32 cellular contexts compared by ENCODE assay signal in genomic region chr19:35042954-35043604, GRCh38. TPM values are rescaled to one million over a fixed set of nuclear protein-coding genes. Genes with fewer than 3 reads are reported as not detected.
A peak's percentile ranks its signal among the peaks of the same experiment; 100 is the strongest.
DNase-seq lines count a peak whose midpoint lies in the region; ATAC-seq and TF ChIP-seq lines count a peak whose summit lies in the region.
"Had no signal": no experiment of that assay in that cellular context is flagged by ENCODE, and none has a peak within 500 bp of the region (broad histone marks: within the 10 kb centered on the region; RNA-seq: fewer than 3 reads in every experiment).

No MANE protein-coding gene starts in this region.

- peak overlapping the region; percentile 34 for H3K4me3 Mint-ChIP-seq in stimulated activated effector memory CD8-positive, alpha-beta T cell treated with anti-CD3 and anti-CD28 coated beads, Interleukin-12 subunit alpha, Interleukin-12 subunit beta, amount 100 ng/mL, for 72 hours
- H3K4me3 Mint-ChIP-seq: CD14-positive monocyte had no signal

- DNase-seq in Right ventricle myocardium superior (peak; percentile 33), cardiac septum (ENCODE audit: low spot score) (no peak), dorsolateral prefrontal cortex (no peak), mesenchymal stem cell (no peak), GM13976 (ENCODE audit: low spot score) (no peak)
- DNase-seq in stimulated activated effector memory CD8-positive, alpha-beta T cell treated with anti-CD3 and anti-CD28 coated beads, Interleukin-12 subunit alpha, Interleukin-12 subunit beta, amount 100 ng/mL, for 72 hours (ENCODE audit: low spot score in 2 of 2): no peak
- DNase-seq: activated CD4-positive, alpha-beta T cell treated with anti-CD3 and anti-CD28 coated beads, Interleukin-2, amount 50 U/mL, for 4 hours; activated CD8-positive, alpha-beta memory T cell treated with anti-CD3 and anti-CD28 coated beads, Interleukin-2, amount 50 U/mL, for 4 hours; effector memory CD8-positive, alpha-beta T cell; HCEC 1CT; IMR-90; mammary epithelial cell; NCI-H1092; NCI-H187 treated with DMSO at 0.1 percent for 48 hours; NCI-H526 treated with DMSO at 0.1 percent for 48 hours; occipital lobe; retina; stimulated activated CD4-positive, alpha-beta T cell treated with anti-CD3 and anti-CD28 coated beads, Interleukin-12 subunit alpha, Interleukin-12 subunit beta, amount 100 ng/mL, for 4 hours; stimulated activated CD4-positive, alpha-beta T cell treated with anti-CD3 and anti-CD28 coated beads, Interleukin-4, amount 100 ng/mL, for 24 hours; stimulated activated naive CD4-positive, alpha-beta T cell; T-helper 2 cell had no signal

- ATAC-seq in Right ventricle myocardium superior (ENCODE audit: poor library complexity) (no peak), HG03039 (IDR thresholded peaks at IDR 0.05; ENCODE audit: unreplicated experiment) (no peak), GM19324 (IDR thresholded peaks at IDR 0.05; ENCODE audit: low FRiP score, unreplicated experiment) (no peak)
- no peak for ATAC-seq in stimulated activated effector memory CD8-positive, alpha-beta T cell treated with anti-CD3 and anti-CD28 coated beads, Interleukin-12 subunit alpha, Interleukin-12 subunit beta, amount 100 ng/mL, for 72 hours
- ATAC-seq: effector memory CD8-positive, alpha-beta T cell had no signal

- H3K4me3 ChIP-seq in dorsolateral prefrontal cortex (no peak overlapping the region), mesenchymal stem cell (ENCODE audit: insufficient read depth in 1 of 2, low read depth in 1 of 2, low read length in 2 of 2) (no peak overlapping the region)
- H3K4me3 ChIP-seq: SK-N-MC, thoracic aorta, vagina had no signal

- H2BK5ac ChIP-seq in mesenchymal stem cell (ENCODE audit: low read depth, low read length, poor library complexity, severe bottlenecking): no peak overlapping the region

- H3K9me3 Mint-ChIP-seq in stimulated activated effector memory CD8-positive, alpha-beta T cell treated with anti-CD3 and anti-CD28 coated beads, Interleukin-12 subunit alpha, Interleukin-12 subunit beta, amount 100 ng/mL, for 72 hours: no peaks in the 10 kb centered on the region
- H3K9me3 Mint-ChIP-seq: effector memory CD8-positive, alpha-beta T cell had no signal

- peak overlapping the region; percentile 44 for H2AK5ac ChIP-seq in mesenchymal stem cell (ENCODE audit: low read length, severe bottlenecking)

- H3K27me3 ChIP-seq in dorsolateral prefrontal cortex (no peaks in the 10 kb centered on the region), mesenchymal stem cell (ENCODE audit: control insufficient read depth in 1 of 2, insufficient read depth in 1 of 2, low read length in 2 of 2) (peaks cover 0 to 11% of the 10 kb centered on the region in 2 experiments)
- H3K27me3 ChIP-seq: vagina had no signal

- no peak overlapping the region for H3K4me2 ChIP-seq in mesenchymal stem cell (ENCODE audit: low read length, poor library complexity, severe bottlenecking)

- intact Hi-C loops in Right ventricle myocardium superior (cut with DNase I): no loop called here
- intact Hi-C loops in cardiac septum (cut with DNase I): no loop called here
- intact Hi-C loops in dorsolateral prefrontal cortex (cut with DNase I): loop anchor here in 1 of 2 donors (5.0 to 10.0 kb wide), 2 partner anchors 94 to 222 kb away; partner anchors contain the start of genes FXYD1, LGI4 and USF2

- no peak overlapping the region for H3K9ac ChIP-seq in mesenchymal stem cell (ENCODE audit: low read length)

- H3K79me1 ChIP-seq in mesenchymal stem cell (replicated peaks; ENCODE audit: low read length, poor library complexity, severe bottlenecking): no peaks in the 10 kb centered on the region

- no peaks in the 10 kb centered on the region for H3K36me3 ChIP-seq in mesenchymal stem cell (ENCODE audit: control insufficient read depth in 1 of 2, insufficient read depth in 2 of 2, low read depth in 1 of 2, low read length in 2 of 2)
- H3K36me3 ChIP-seq: thoracic aorta, vagina had no signal

- in situ Hi-C loops in GM13976 (cut with MboI; ENCODE audit: low sequenced_read_pairs, unreplicated experiment): no loop called here

- H3K4me1 Mint-ChIP-seq in stimulated activated effector memory CD8-positive, alpha-beta T cell treated with anti-CD3 and anti-CD28 coated beads, Interleukin-12 subunit alpha, Interleukin-12 subunit beta, amount 100 ng/mL, for 72 hours: peaks cover 48% of the 10 kb centered on the region

- peak overlapping the region in 1 of 2 experiments; percentile 77 for H3K14ac ChIP-seq in mesenchymal stem cell (ENCODE audit: low read length in 2 of 2)

- 85% methylated on average over 12 of the region's 14 CpGs for WGBS in mesenchymal stem cell

- H4K91ac ChIP-seq in mesenchymal stem cell (ENCODE audit: low read length): no peak overlapping the region

- no peak for TF ChIP-seq CTCF in dorsolateral prefrontal cortex (IDR thresholded peaks at IDR 0.05 in 54 of 56, conservative IDR thresholded peaks at IDR 0.05 in 2 of 56; ENCODE audit: low read depth in 1 of 56, partially characterized antibody in 56 of 56)
- no peak for TF ChIP-seq CTCF in GM13976 (IDR thresholded peaks at IDR 0.05; ENCODE audit: borderline replicate concordance, control extremely low read depth, extremely low read depth, insufficient read depth, missing control alignments)

- H2BK15ac ChIP-seq in mesenchymal stem cell (ENCODE audit: low read depth, poor library complexity, severe bottlenecking): no peak overlapping the region

- H3K4ac ChIP-seq in mesenchymal stem cell (ENCODE audit: low read depth in 1 of 2, low read length in 2 of 2): no peak overlapping the region

- H2BK12ac ChIP-seq in mesenchymal stem cell (ENCODE audit: low read length in 2 of 2): peak overlapping the region in 1 of 2 experiments; percentile 24

- no peak overlapping the region for H4K8ac ChIP-seq in mesenchymal stem cell (ENCODE audit: low read length)

- no peaks in the 10 kb centered on the region for H3K36me3 Mint-ChIP-seq in stimulated activated effector memory CD8-positive, alpha-beta T cell treated with anti-CD3 and anti-CD28 coated beads, Interleukin-12 subunit alpha, Interleukin-12 subunit beta, amount 100 ng/mL, for 72 hours
- H3K36me3 Mint-ChIP-seq: brain had no signal

- no peak overlapping the region for H2AFZ ChIP-seq in mesenchymal stem cell (ENCODE audit: low read depth, low read length)

- H3K27ac Mint-ChIP-seq in stimulated activated effector memory CD8-positive, alpha-beta T cell treated with anti-CD3 and anti-CD28 coated beads, Interleukin-12 subunit alpha, Interleukin-12 subunit beta, amount 100 ng/mL, for 72 hours: peak overlapping the region; percentile 34

- H3K23ac ChIP-seq in mesenchymal stem cell (ENCODE audit: low read length in 2 of 2): peak overlapping the region in 1 of 2 experiments; percentile 19

- H3K9me3 ChIP-seq in mesenchymal stem cell (ENCODE audit: control insufficient read depth, low read length): no peaks in the 10 kb centered on the region
- H3K9me3 ChIP-seq: thoracic aorta, vagina had no signal

- peak overlapping the region in 44 of 59 donors; percentile 7 to 99 (median 74) for H3K27ac ChIP-seq in dorsolateral prefrontal cortex
- no peak overlapping the region for H3K27ac ChIP-seq in mesenchymal stem cell (ENCODE audit: low read length, poor library complexity, severe bottlenecking)
- H3K27ac ChIP-seq: HL-60, SK-N-MC, thoracic aorta, vagina had no signal

- H3K4me1 ChIP-seq in mesenchymal stem cell (ENCODE audit: control insufficient read depth, insufficient read depth, low read depth, low read length): peaks cover 26% of the 10 kb centered on the region

- no peak overlapping the region for H3K18ac ChIP-seq in mesenchymal stem cell (ENCODE audit: low read depth in 1 of 2, low read length in 2 of 2)

- H2BK120ac ChIP-seq in mesenchymal stem cell (ENCODE audit: low read depth, low read length): no peak overlapping the region

RNA-seq across cellular contexts. Expression of gene HPN, which starts 1.6 kb away (rescaled TPM):
- total RNA-seq in Right ventricle myocardium superior: 5.6 TPM
- 4.9 TPM for total RNA-seq in cardiac septum
- 10 to 100 TPM in 11 of 120 experiments, 1 to 10 TPM in 109; 1.0 to 16.3 (median 6.0) TPM for total RNA-seq in dorsolateral prefrontal cortex
- polyA plus RNA-seq in mesenchymal stem cell (2013, experiment 1 of 2): 0.21 TPM
- polyA plus RNA-seq in mesenchymal stem cell (2013, experiment 2 of 2): 0.15 TPM
- total RNA-seq: A673, IMR-90, occipital lobe, RPMI7951, vagina had no signal
- polyA plus RNA-seq: CD14-positive monocyte, IMR-90, keratinocyte, mammary epithelial cell had no signal

RNA-seq across cellular contexts. Expression of gene SCN1B, which starts 12.8 kb away (rescaled TPM):
- total RNA-seq in Right ventricle myocardium superior (48.2 TPM), cardiac septum (58.7 TPM), dorsolateral prefrontal cortex (100 to 1,000 TPM in 117 of 120 experiments, 10 to 100 TPM in 3; 65.9 to 457 (median 199) TPM)
- 4.9 TPM for polyA plus RNA-seq in mesenchymal stem cell (2013, experiment 1 of 2)
- 5.4 TPM for polyA plus RNA-seq in mesenchymal stem cell (2013, experiment 2 of 2)

RNA-seq across cellular contexts. Expression of gene GRAMD1A, which starts 43.0 kb away (rescaled TPM):
- total RNA-seq in Right ventricle myocardium superior (25.5 TPM), cardiac septum (38.3 TPM), dorsolateral prefrontal cortex (10 to 100 TPM; 38.8 to 93.6 (median 54.7) TPM)
- polyA plus RNA-seq in mesenchymal stem cell (2013, experiment 1 of 2): 54.4 TPM
- polyA plus RNA-seq in mesenchymal stem cell (2013, experiment 2 of 2): 53.5 TPM
